6 cellular contexts compared by ENCODE assay signal in genomic region chr7:29597266-29597665, GRCh38. TPM values are rescaled to one million over a fixed set of nuclear protein-coding genes. Genes with fewer than 3 reads are reported as not detected.
"Had no signal": no experiment of that assay in that cellular context is flagged by ENCODE, and none has a peak within 500 bp of the region (broad histone marks: within the 10 kb centered on the region; RNA-seq: fewer than 3 reads in every experiment).

No MANE protein-coding gene starts in this region.

- ATAC-seq: K562 had no signal

- FAIRE-seq: H1, HTR-8/SVneo, K562 had no signal

- H3K4me3 ChIP-seq: K562 had no signal

- H3K4me3 Mint-ChIP-seq: H9 had no signal

- H3K27ac Mint-ChIP-seq: H9 had no signal

- DNase-seq: H9, HCEC 1CT, IMR-90 had no signal

- H3K9me3 Mint-ChIP-seq: H9 had no signal

RNA-seq across cellular contexts. Expression of gene PRR15, which starts 33.6 kb away (rescaled TPM):
- total RNA-seq: IMR-90, K562 had no signal
- polyA plus RNA-seq: IMR-90, K562 had no signal
